1 cellular context compared by ENCODE assay signal in the genomic region with DNA sequence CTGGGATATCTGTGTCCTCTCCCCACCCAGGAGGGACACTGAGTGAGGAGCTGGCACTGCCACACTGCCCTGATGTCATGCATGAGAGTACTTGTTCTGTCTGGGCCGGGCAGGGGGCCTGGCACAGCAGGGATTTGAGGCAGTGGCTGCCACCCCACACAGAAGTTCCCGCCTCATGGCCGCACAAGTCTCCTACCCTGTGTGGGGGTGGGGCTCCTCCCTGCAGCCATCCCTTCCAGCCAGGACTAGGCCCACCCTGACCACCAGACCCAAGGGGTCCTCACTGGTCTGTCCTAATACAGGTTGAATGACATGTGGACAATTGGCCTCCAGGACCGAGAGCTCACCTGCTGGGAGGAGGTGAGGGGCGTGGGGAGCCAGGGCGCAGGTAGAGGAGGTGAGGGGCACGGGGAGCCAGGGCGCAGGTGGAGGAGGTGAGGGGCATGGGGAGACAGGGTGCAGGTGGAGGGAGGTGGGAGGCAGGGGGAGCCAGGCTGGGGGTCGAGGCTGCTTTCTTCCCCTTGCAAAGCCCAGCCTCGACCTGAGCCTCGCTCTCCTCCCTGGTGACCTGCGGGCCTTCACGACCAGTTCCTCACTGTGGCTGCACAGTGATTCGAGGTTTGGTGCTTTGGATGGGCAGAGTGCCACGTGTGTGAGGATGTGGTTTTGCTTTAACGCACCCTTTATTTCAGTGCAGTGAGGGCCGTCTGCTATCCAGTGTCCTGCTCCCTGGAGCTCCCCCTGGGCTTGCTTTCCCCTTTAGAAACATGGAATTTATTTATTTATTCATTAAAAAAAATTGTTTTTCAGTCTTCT.
TF ChIP-seq lines count a peak whose summit lies in the region.

No MANE protein-coding gene starts in this region.

TF ChIP-seq in GM12878, 131 proteins besides CTCF, POLR2A, EP300 and RAD21:
- TF ChIP-seq CREM (IDR thresholded peaks at IDR 0.05; ENCODE audit: low read depth): no peak
- TF ChIP-seq EZH2 (IDR thresholded peaks at IDR 0.05; ENCODE audit: borderline replicate concordance, control insufficient read depth, low read depth, low read length): no peak
- TF ChIP-seq BCLAF1 (IDR thresholded peaks at IDR 0.05): no peak
- TF ChIP-seq SP1 (IDR thresholded peaks at IDR 0.05; ENCODE audit: low read depth, low read length): no peak
- no peak for TF ChIP-seq RB1 (IDR thresholded peaks at IDR 0.05; ENCODE audit: borderline replicate concordance)
- TF ChIP-seq ZNF622 (IDR thresholded peaks at IDR 0.05): no peak
- TF ChIP-seq CBX3 (IDR thresholded peaks at IDR 0.05; ENCODE audit: borderline replicate concordance, low read depth): no peak
- TF ChIP-seq KDM1A (IDR thresholded peaks at IDR 0.05; ENCODE audit: borderline replicate concordance): no peak
- TF ChIP-seq ZNF274 (IDR thresholded peaks at IDR 0.05; ENCODE audit: insufficient read depth, insufficient read length): no peak
- TF ChIP-seq NFIC (IDR thresholded peaks at IDR 0.05; ENCODE audit: low read depth, low read length): no peak
- TF ChIP-seq KLF5 (IDR thresholded peaks at IDR 0.05; ENCODE audit: partially characterized antibody): no peak
- no peak for TF ChIP-seq YY1 (IDR thresholded peaks at IDR 0.05; ENCODE audit: low read depth, low read length)
- TF ChIP-seq CEBPZ (IDR thresholded peaks at IDR 0.05; ENCODE audit: low read depth, low read length): no peak
